In the genomic region with DNA sequence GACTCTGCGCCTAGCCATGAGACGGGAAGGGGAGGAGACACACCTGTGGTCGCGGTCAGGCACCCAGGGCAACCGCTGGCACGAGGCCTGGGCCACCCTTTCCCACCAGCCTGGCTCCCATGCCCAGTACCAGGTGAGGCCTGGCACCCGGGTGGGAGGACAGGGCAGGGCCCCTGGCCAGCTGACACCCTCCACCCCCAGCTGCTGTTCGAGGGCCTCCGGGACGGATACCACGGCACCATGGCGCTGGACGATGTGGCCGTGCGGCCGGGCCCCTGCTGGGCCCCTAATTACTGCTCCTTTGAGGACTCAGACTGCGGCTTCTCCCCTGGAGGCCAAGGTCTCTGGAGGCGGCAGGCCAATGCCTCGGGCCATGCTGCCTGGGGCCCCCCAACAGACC, we compare ENCODE assay signal across 22 cellular contexts. TPM values are rescaled to one million over a fixed set of nuclear protein-coding genes. Genes with fewer than 3 reads are reported as not detected.
DNase-seq lines count a peak whose midpoint lies in the region; ATAC-seq, FAIRE-seq and TF ChIP-seq lines count a peak whose summit lies in the region.
"Had no signal": no experiment of that assay in that cellular context is flagged by ENCODE, and none has a peak within 500 bp of the region (broad histone marks: within the 10 kb centered on the region; RNA-seq: fewer than 3 reads in every experiment).

No MANE protein-coding gene starts in this region.

- H3K4me1 ChIP-seq in Peyer's patch (peaks cover 0 to 55% (median 10%) of the 10 kb centered on the region in 4 donors), kidney (ENCODE audit: control insufficient read depth in 1 of 2, insufficient read depth in 1 of 2, low read depth in 1 of 2, low read length in 2 of 2) (peaks cover 7 to 16% of the 10 kb centered on the region in 2 donors), GM23338 (ENCODE audit: insufficient read depth) (no peaks in the 10 kb centered on the region)

- no peaks in the 10 kb centered on the region for H3K9me2 ChIP-seq in GM23338 (ENCODE audit: insufficient read depth)

- FAIRE-seq in kidney (lab: Jason Lieb, UNC): no peak
- FAIRE-seq: GM12878 had no signal

- no peak for TF ChIP-seq POLR2A in Peyer's patch (IDR thresholded peaks at IDR 0.05)

- H3K4me1 Mint-ChIP-seq in GM23338: no peaks in the 10 kb centered on the region

- H3K36me3 ChIP-seq in Peyer's patch (peaks cover 0 to 14% (median 0%) of the 10 kb centered on the region in 3 donors), kidney (ENCODE audit: control insufficient read depth in 1 of 2, insufficient read depth in 2 of 2, low read length in 2 of 2) (peaks cover 0 to 7% of the 10 kb centered on the region in 2 donors), GM23338 (ENCODE audit: insufficient read depth) (0 out of 2 replicates have a peak, but pooled peaks cover under 1% of the 10 kb centered on the region)

- H3K9ac ChIP-seq in kidney (ENCODE audit: low read length in 2 of 2): no peak overlapping the region

- H3K9me3 Mint-ChIP-seq in GM23338: no peaks in the 10 kb centered on the region
- H3K9me3 Mint-ChIP-seq: naive B cell had no signal

- H3K36me3 Mint-ChIP-seq in GM23338 (ENCODE audit: low read depth): peaks cover 11% of the 10 kb centered on the region; the same call in 2 of the 3 replicates
- H3K36me3 Mint-ChIP-seq: naive B cell had no signal

- no peaks in the 10 kb centered on the region for H3K27me3 Mint-ChIP-seq in GM23338 (ENCODE audit: insufficient read depth, low read depth, poor library complexity)
- H3K27me3 Mint-ChIP-seq: naive B cell had no signal

- ATAC-seq in GM23338: no peak
- no peak for ATAC-seq in HG03196 (IDR thresholded peaks at IDR 0.05; ENCODE audit: unreplicated experiment)
- ATAC-seq: GM12878, HCT116 had no signal

- intact Hi-C loops in kidney (cut with DNase I): no loop called here

- H4K20me1 ChIP-seq in GM23338 (replicated peaks; ENCODE audit: insufficient read depth): 0 out of 2 replicates have a peak, but pooled peaks cover 5% of the 10 kb centered on the region

- peak overlapping the region in 3 of 4 donors; percentile 83 to 96 (median 91) for H3K27ac ChIP-seq in Peyer's patch
- no peak overlapping the region for H3K27ac ChIP-seq in kidney (ENCODE audit: low read depth in 2 of 2, low read length in 2 of 2)
- H3K27ac ChIP-seq in GM23338 (ENCODE audit: low read depth): no peak overlapping the region
- H3K27ac ChIP-seq: ascending aorta, vagina had no signal

- H3K27me3 ChIP-seq in Peyer's patch (no peaks in the 10 kb centered on the region), GM23338 (ENCODE audit: insufficient read depth) (no peaks in the 10 kb centered on the region)
- H3K27me3 ChIP-seq: ascending aorta, vagina had no signal

- H3K27ac Mint-ChIP-seq in GM23338: no peak overlapping the region
- H3K27ac Mint-ChIP-seq: naive B cell had no signal

- peak; percentile 61 for DNase-seq in activated effector memory CD4-positive, alpha-beta T cell treated with anti-CD3 and anti-CD28 coated beads, Interleukin-2, amount 50 U/mL, for 16 hours
- no peak for DNase-seq in activated effector memory CD4-positive, alpha-beta T cell treated with Interleukin-2 at 50 U/mL for 16 hours
- peak in 1 of 3 donors; percentile 45 for DNase-seq in Peyer's patch
- DNase-seq in kidney: peak; percentile 80
- DNase-seq in stimulated activated CD8-positive, alpha-beta memory T cell treated with anti-CD3 and anti-CD28 coated beads, Interleukin-4, amount 100 ng/mL, for 48 hours: peak; percentile 26
- no peak for DNase-seq in GM23338 (ENCODE audit: low spot score)
- DNase-seq in T1000 (lab: John Stamatoyannopoulos, UW): no peak
- DNase-seq: activated CD4-positive, alpha-beta T cell treated with anti-CD3 and anti-CD28 coated beads for 4 hours; activated naive CD4-positive, alpha-beta T cell; DMS153; GF-D8; MV-4-11; naive B cell; NCI-H2029; NCI-H446 treated with DMSO at 0.1 percent for 48 hours; stimulated activated CD4-positive, alpha-beta T cell treated with anti-CD3 and anti-CD28 coated beads, Interleukin-4, amount 100 ng/mL, for 1 hour had no signal

- TF ChIP-seq CTCF in Peyer's patch (IDR thresholded peaks at IDR 0.05): no peak
- TF ChIP-seq CTCF in kidney (IDR thresholded peaks at IDR 0.05; ENCODE audit: borderline replicate concordance, extremely low read depth, insufficient read depth): no peak
- no peak for TF ChIP-seq CTCF in GM23338 (conservative IDR thresholded peaks at IDR 0.05; ENCODE audit: low read depth in 2 of 2)

- H3K79me2 ChIP-seq in GM23338 (replicated peaks; ENCODE audit: insufficient read depth): no peaks in the 10 kb centered on the region

- H3F3A ChIP-seq in GM23338 (replicated peaks; ENCODE audit: low read depth): no peaks in the 10 kb centered on the region

- H3K9me3 ChIP-seq in Peyer's patch (no peaks in the 10 kb centered on the region), kidney (ENCODE audit: control insufficient read depth in 1 of 2, low read length in 2 of 2) (no peaks in the 10 kb centered on the region)
- H3K9me3 ChIP-seq: ascending aorta, vagina had no signal

- no peak overlapping the region for H3K4me2 ChIP-seq in GM23338

- no peak overlapping the region for H3K4me3 Mint-ChIP-seq in GM23338
- H3K4me3 Mint-ChIP-seq: naive B cell had no signal

- H2AFZ ChIP-seq in GM23338: no peak overlapping the region

- H3K4me3 ChIP-seq in Peyer's patch: no peak overlapping the region
- no peak overlapping the region for H3K4me3 ChIP-seq in kidney (ENCODE audit: low read length in 2 of 2)
- no peak overlapping the region for H3K4me3 ChIP-seq in GM23338
- H3K4me3 ChIP-seq: ascending aorta, GM12878, lung, vagina had no signal

TF ChIP-seq in GM23338, 12 proteins besides CTCF, POLR2A, EP300 and RAD21 (continues in another document):
- no peak for TF ChIP-seq CREB1 (CRISPR knock-in tag; IDR thresholded peaks at IDR 0.05; ENCODE audit: low read depth)
- TF ChIP-seq, protein P1, sequence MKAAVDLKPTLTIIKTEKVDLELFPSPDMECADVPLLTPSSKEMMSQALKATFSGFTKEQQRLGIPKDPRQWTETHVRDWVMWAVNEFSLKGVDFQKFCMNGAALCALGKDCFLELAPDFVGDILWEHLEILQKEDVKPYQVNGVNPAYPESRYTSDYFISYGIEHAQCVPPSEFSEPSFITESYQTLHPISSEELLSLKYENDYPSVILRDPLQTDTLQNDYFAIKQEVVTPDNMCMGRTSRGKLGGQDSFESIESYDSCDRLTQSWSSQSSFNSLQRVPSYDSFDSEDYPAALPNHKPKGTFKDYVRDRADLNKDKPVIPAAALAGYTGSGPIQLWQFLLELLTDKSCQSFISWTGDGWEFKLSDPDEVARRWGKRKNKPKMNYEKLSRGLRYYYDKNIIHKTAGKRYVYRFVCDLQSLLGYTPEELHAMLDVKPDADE (IDR thresholded peaks at IDR 0.05): no peak
- no peak for TF ChIP-seq ZNF114 (CRISPR knock-in tag; IDR thresholded peaks at IDR 0.05)
- TF ChIP-seq JUNB (IDR thresholded peaks at IDR 0.05; ENCODE audit: unreplicated experiment): no peak

RNA-seq across cellular contexts. Expression of a gene that starts 5.0 kb away (rescaled TPM):
- 10 to 100 TPM; 30.8 to 50.4 (median 41.4) TPM for total RNA-seq in Peyer's patch
- total RNA-seq in kidney: 8.1 TPM
- 5.8 TPM for polyA plus RNA-seq in kidney (ENCODE audit: insufficient read depth, low read depth, low replicate concordance)
- 4.1 and 6.8 TPM in 2 replicates for total RNA-seq in GM23338 (2014; rRNA removed; shearing (Covaris generic))
- 1.7 and 2.7 TPM in 2 replicates for polyA plus RNA-seq in GM23338 (2016; fragmentation: Nextera tagmentation; extraction: Ambion mirVana)

RNA-seq across cellular contexts. Expression of a gene that starts 8.0 kb away (rescaled TPM):
- total RNA-seq in Peyer's patch (100 to 1,000 TPM in 2 of 4 donors, 10 to 100 TPM in 2; 66.0 to 120 (median 96.5) TPM), kidney (108 TPM)
- polyA plus RNA-seq in kidney (ENCODE audit: insufficient read depth, low read depth, low replicate concordance) (283 TPM), GM23338 (2016; fragmentation: Nextera tagmentation; extraction: Ambion mirVana) (437 and 509 TPM in 2 replicates)
- total RNA-seq in GM23338 (2014; rRNA removed; shearing (Covaris generic)): 67.1 and 86.2 TPM in 2 replicates

RNA-seq across cellular contexts. Expression of a gene that starts 8.9 kb away (rescaled TPM):
- total RNA-seq in Peyer's patch (100 to 1,000 TPM; 299 to 676 (median 475) TPM), kidney (316 TPM)
- polyA plus RNA-seq in kidney (ENCODE audit: insufficient read depth, low read depth, low replicate concordance) (888 TPM), GM23338 (2016; fragmentation: Nextera tagmentation; extraction: Ambion mirVana) (793 and 860 TPM in 2 replicates)
- total RNA-seq in GM23338 (2014; rRNA removed; shearing (Covaris generic)): 273 and 326 TPM in 2 replicates

RNA-seq across cellular contexts. Expression of a gene that starts 14.9 kb away (rescaled TPM):
- total RNA-seq in Peyer's patch (10 to 100 TPM in 2 of 4 donors, 1 to 10 TPM in 2; 4.1 to 17.4 (median 9.2) TPM), kidney (5.3 TPM)
- polyA plus RNA-seq in kidney (ENCODE audit: insufficient read depth, low read depth, low replicate concordance) (2.5 TPM), GM23338 (2016; fragmentation: Nextera tagmentation; extraction: Ambion mirVana) (0.28 and 0.36 TPM in 2 replicates)
- total RNA-seq in GM23338 (2014; rRNA removed; shearing (Covaris generic)): 0.12 and 0.49 TPM in 2 replicates

RNA-seq across cellular contexts. Expression of a gene that starts 29.1 kb away (rescaled TPM):
- total RNA-seq in Peyer's patch (10 to 100 TPM; 17.5 to 75.1 (median 22.2) TPM), kidney (16.9 TPM)
- polyA plus RNA-seq in kidney (ENCODE audit: insufficient read depth, low read depth, low replicate concordance) (11.4 TPM), GM23338 (2016; fragmentation: Nextera tagmentation; extraction: Ambion mirVana) (24.8 and 25.4 TPM in 2 replicates)
- total RNA-seq in GM23338 (2014; rRNA removed; shearing (Covaris generic)): 31.5 and 39.9 TPM in 2 replicates

Comparison
In these comparisons a context has a peak if more than half of its experiments do, and no peak if none do; other contexts are left out.
1. DNase-seq: peak in activated effector memory CD4-positive, alpha-beta T cell treated with anti-CD3 and anti-CD28 coated beads, Interleukin-2, amount 50 U/mL, for 16 hours (single experiment), kidney (single experiment) and stimulated activated CD8-positive, alpha-beta memory T cell treated with anti-CD3 and anti-CD28 coated beads, Interleukin-4, amount 100 ng/mL, for 48 hours (single experiment); none in activated effector memory CD4-positive, alpha-beta T cell treated with Interleukin-2 at 50 U/mL for 16 hours (single experiment), GM23338 (single experiment) and T1000 (single experiment).
2. H3K27ac ChIP-seq: peak in Peyer's patch (3 of 4); none in kidney (0 of 2) and GM23338 (single experiment).